In the genomic region with DNA sequence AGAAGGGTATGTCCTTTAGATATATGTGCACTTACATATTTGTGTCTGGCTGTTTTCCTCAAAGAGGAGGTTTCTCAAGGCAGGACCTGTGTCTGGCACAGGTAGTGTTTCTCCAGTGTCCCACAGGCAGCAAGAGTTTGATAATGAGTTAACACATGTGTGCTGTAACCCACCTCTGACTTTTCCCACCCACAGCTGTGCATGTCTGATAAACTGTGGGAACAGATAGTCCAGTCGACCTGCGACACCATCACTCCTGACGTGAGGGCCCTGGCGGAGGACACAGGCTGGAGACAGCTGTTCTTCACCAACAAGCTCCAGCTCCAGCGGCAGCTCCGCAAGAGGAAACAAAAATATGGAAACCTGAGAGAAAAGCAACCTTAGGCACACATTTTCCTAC, we compare ENCODE assay signal across 20 cellular contexts. TPM values are rescaled to one million over a fixed set of nuclear protein-coding genes. Genes with fewer than 3 reads are reported as not detected.
DNase-seq lines count a peak whose midpoint lies in the region; ATAC-seq, FAIRE-seq and TF ChIP-seq lines count a peak whose summit lies in the region.
"Had no signal": no experiment of that assay in that cellular context is flagged by ENCODE, and none has a peak within 500 bp of the region (broad histone marks: within the 10 kb centered on the region; RNA-seq: fewer than 3 reads in every experiment).

No MANE protein-coding gene starts in this region.

- no peak overlapping the region; the same call in 1 of the 2 replicates for H3K14ac ChIP-seq in IMR-90 (replicated peaks; ENCODE audit: low read depth, low read length)
- H3K14ac ChIP-seq in mesenchymal stem cell (ENCODE audit: low read length in 2 of 2), result no peak overlapping the region

- BruUV-seq in IMR-90 (replicated peaks; lab: Mats Ljungman, UMichigan), result no TSS peak

- peak overlapping the region; percentile 80 for H2BK120ac ChIP-seq in IMR-90 (ENCODE audit: low read depth, low read length)
- H2BK120ac ChIP-seq in mesenchymal stem cell (ENCODE audit: low read depth, low read length), result no peak overlapping the region

- no peak overlapping the region for H2AFZ ChIP-seq in IMR-90 (replicated peaks; ENCODE audit: low read length, poor library complexity)
- no peak overlapping the region for H2AFZ ChIP-seq in mesenchymal stem cell (ENCODE audit: low read depth, low read length)
- H2AFZ ChIP-seq: GM23248 had no signal

- peak overlapping the region; percentile 54 for H2BK20ac ChIP-seq in IMR-90 (ENCODE audit: low read depth, low read length)

- no peaks in the 10 kb centered on the region; the same call in 1 of the 2 replicates for H4K20me1 ChIP-seq in IMR-90 (ENCODE audit: insufficient read depth, low read length)
- H4K20me1 ChIP-seq: BLaER1 had no signal

- H4K8ac ChIP-seq in IMR-90 (ENCODE audit: low read depth in 2 of 2, low read length in 2 of 2) (no peak overlapping the region; a peak in 1 of 4 replicates), mesenchymal stem cell (ENCODE audit: low read length) (no peak overlapping the region)

- H4K5ac ChIP-seq in IMR-90 (ENCODE audit: low read depth, low read length), result no peak overlapping the region; the same call in 1 of the 2 replicates

- H3K4me3 ChIP-seq in IMR-90 (ENCODE audit: insufficient read depth, low read depth, low read length) (no peak overlapping the region), bronchial epithelial cell (ENCODE audit: low read depth, low read length) (no peak overlapping the region), mesenchymal stem cell (ENCODE audit: insufficient read depth in 1 of 2, low read depth in 1 of 2, low read length in 2 of 2) (no peak overlapping the region)
- H3K4me3 ChIP-seq: BLaER1, GM23248, HAP-1 had no signal

- H4K91ac ChIP-seq in IMR-90 (ENCODE audit: insufficient read depth, low read depth, low read length) (peak overlapping the region; percentile 72), mesenchymal stem cell (ENCODE audit: low read length) (no peak overlapping the region)

- H3K9ac ChIP-seq in IMR-90 (ENCODE audit: low read depth, low read length), result no peak overlapping the region
- no peak overlapping the region for H3K9ac ChIP-seq in mesenchymal stem cell (ENCODE audit: low read length)
- H3K9ac ChIP-seq: BLaER1, GM23248 had no signal

- intact Hi-C loops in IMR-90 (cut with micrococcal nuclease) (no loop called here), left cardiac atrium (cut with DNase I) (no loop called here)

- H3K27me3 ChIP-seq in IMR-90 (ENCODE audit: control insufficient read depth, insufficient read depth, low read length) (no peaks in the 10 kb centered on the region), bronchial epithelial cell (ENCODE audit: control insufficient read depth, insufficient read depth, low read length) (no peaks in the 10 kb centered on the region), mesenchymal stem cell (ENCODE audit: control insufficient read depth in 1 of 2, insufficient read depth in 1 of 2, low read length in 2 of 2) (no peaks in the 10 kb centered on the region)
- H3K27me3 ChIP-seq: BLaER1 had no signal

- peaks cover 16% of the 10 kb centered on the region for H3K9me1 ChIP-seq in IMR-90 (ENCODE audit: insufficient read depth, low read length)

- CTCF ChIA-PET in IMR-90 (lab: Yijun Ruan, JAX), result no interaction called here

- dilution Hi-C loops in IMR-90 (cut with HindIII; ENCODE audit: low sequenced_read_pairs, unreplicated experiment), result no loop called here

- H3K23ac ChIP-seq in IMR-90 (ENCODE audit: low read depth, low read length), result no peak overlapping the region
- H3K23ac ChIP-seq in mesenchymal stem cell (ENCODE audit: low read length in 2 of 2), result no peak overlapping the region

- in situ Hi-C loops in IMR-90 (cut with MboI; ENCODE audit: low sequenced_read_pairs), result loop anchor here (25.0 kb wide), 1 partner anchor 802 kb away; no protein-coding TSS in a partner anchor

- H3K36me3 ChIP-seq in IMR-90 (ENCODE audit: control insufficient read depth, insufficient read depth, low read length), result no peaks in the 10 kb centered on the region
- H3K36me3 ChIP-seq in bronchial epithelial cell (ENCODE audit: control insufficient read depth, insufficient read depth, low read length), result no peaks in the 10 kb centered on the region
- no peaks in the 10 kb centered on the region for H3K36me3 ChIP-seq in mesenchymal stem cell (ENCODE audit: control insufficient read depth in 1 of 2, insufficient read depth in 2 of 2, low read depth in 1 of 2, low read length in 2 of 2)
- H3K36me3 ChIP-seq: BLaER1, HAP-1 had no signal

- TF ChIP-seq POLR2A in IMR-90 (IDR thresholded peaks at IDR 0.05; ENCODE audit: low read depth, low read length), result no peak

- H3K27ac ChIP-seq in IMR-90 (ENCODE audit: insufficient read depth, low read length) (peak overlapping the region; percentile 32; the same call in 1 of the 2 replicates), mesenchymal stem cell (ENCODE audit: low read length, poor library complexity, severe bottlenecking) (no peak overlapping the region)
- H3K27ac ChIP-seq: BLaER1, GM23248 had no signal

- H3K4me2 ChIP-seq in IMR-90 (ENCODE audit: low read depth, low read length), result no peak overlapping the region
- H3K4me2 ChIP-seq in mesenchymal stem cell (ENCODE audit: low read length, poor library complexity, severe bottlenecking), result no peak overlapping the region
- H3K4me2 ChIP-seq: BLaER1 had no signal

- H3K18ac ChIP-seq in IMR-90 (ENCODE audit: low read depth, low read length) (peak overlapping the region; percentile 74; the same call in 1 of the 2 replicates), mesenchymal stem cell (ENCODE audit: low read depth in 1 of 2, low read length in 2 of 2) (no peak overlapping the region)

- H2BK15ac ChIP-seq in IMR-90 (ENCODE audit: low read depth, low read length) (peak overlapping the region; percentile 34; the same call in 2 of the 3 replicates), mesenchymal stem cell (ENCODE audit: low read depth, poor library complexity, severe bottlenecking) (no peak overlapping the region)

- H2AK5ac ChIP-seq in IMR-90 (ENCODE audit: low read depth, low read length), result peak overlapping the region; percentile 43; the same call in 1 of the 2 replicates
- no peak overlapping the region for H2AK5ac ChIP-seq in mesenchymal stem cell (ENCODE audit: low read length, severe bottlenecking)

- FAIRE-seq in bronchial epithelial cell (lab: Jason Lieb, UNC), result peak; percentile 7
- FAIRE-seq: G401.6, GM12892, GM18507 had no signal

- no peak overlapping the region for H3K56ac ChIP-seq in IMR-90 (ENCODE audit: extremely low read depth, insufficient read depth, low read length)

- no peaks in the 10 kb centered on the region for H3K9me3 ChIP-seq in IMR-90 (ENCODE audit: control insufficient read depth, insufficient read depth, low read length)
- no peaks in the 10 kb centered on the region for H3K9me3 ChIP-seq in mesenchymal stem cell (ENCODE audit: control insufficient read depth, low read length)
- H3K9me3 ChIP-seq: BLaER1, HAP-1 had no signal

- H3K4me1 ChIP-seq in IMR-90 (ENCODE audit: control insufficient read depth, insufficient read depth, low read length), result peaks cover 15% of the 10 kb centered on the region
- peaks cover 3% of the 10 kb centered on the region for H3K4me1 ChIP-seq in mesenchymal stem cell (ENCODE audit: control insufficient read depth, insufficient read depth, low read depth, low read length)
- H3K4me1 ChIP-seq: BLaER1 had no signal

- no peak for ATAC-seq in IMR-90 (ENCODE audit: low read depth)
- no peak for ATAC-seq in HG03095 (IDR thresholded peaks at IDR 0.05; ENCODE audit: unreplicated experiment)
- ATAC-seq in left cardiac atrium, result no peak

- no peak overlapping the region for H2BK5ac ChIP-seq in IMR-90 (ENCODE audit: low read depth, low read length, poor library complexity, severe bottlenecking)
- H2BK5ac ChIP-seq in mesenchymal stem cell (ENCODE audit: low read depth, low read length, poor library complexity, severe bottlenecking), result peak overlapping the region; percentile 50

- no peak overlapping the region for H2AK9ac ChIP-seq in IMR-90 (replicated peaks; ENCODE audit: low read depth, low read length, poor library complexity)

- TF ChIP-seq CTCF in IMR-90 (conservative IDR thresholded peaks at IDR 0.05; ENCODE audit: low read depth, low read length), result no peak
- TF ChIP-seq CTCF in bronchial epithelial cell (IDR thresholded peaks at IDR 0.05; ENCODE audit: insufficient read depth, low read length, severe bottlenecking), result no peak

- H3K79me1 ChIP-seq in IMR-90 (ENCODE audit: low read depth in 1 of 2, low read length in 2 of 2), result no peaks in the 10 kb centered on the region
- H3K79me1 ChIP-seq in mesenchymal stem cell (replicated peaks; ENCODE audit: low read length, poor library complexity, severe bottlenecking), result no peaks in the 10 kb centered on the region

- POLR2A ChIA-PET in IMR-90 (lab: Charles Lee; ENCODE audit: unreplicated experiment), result no interaction called here

- H2BK12ac ChIP-seq in mesenchymal stem cell (ENCODE audit: low read length in 2 of 2), result peak overlapping the region in 1 of 2 experiments; percentile 35

- H3K4ac ChIP-seq in IMR-90 (ENCODE audit: low read depth, low read length) (peak overlapping the region; percentile 88), mesenchymal stem cell (ENCODE audit: low read depth in 1 of 2, low read length in 2 of 2) (no peak overlapping the region)

- no peak for DNase-seq in IMR-90
- DNase-seq in bronchial epithelial cell (ENCODE audit: low read depth), result no peak
- peak; percentile 33 for DNase-seq in mesenchymal stem cell
- no peak for DNase-seq in left cardiac atrium
- no peak for DNase-seq in putamen (ENCODE audit: low spot score)
- no peak for DNase-seq in inferior parietal cortex (ENCODE audit: extremely low spot score)
- DNase-seq: 8988T; CD8-positive, alpha-beta memory T cell; COR-L47; DMS 273 treated with DMSO at 0.1 percent for 48 hours; DMS53; DND-41; GM23248 had no signal

- no CpG with 5 or more reads among the region's 6 CpGs for WGBS in IMR-90 (ENCODE audit: extremely low coverage in 2 of 2, insufficient read length in 1 of 2), 2 experiments
- WGBS in mesenchymal stem cell, result 94% methylated on average over 6 of the region's 6 CpGs

- TF ChIP-seq RAD21 in IMR-90 (IDR thresholded peaks at IDR 0.05; ENCODE audit: low read length), result no peak

TF ChIP-seq in IMR-90, 13 proteins besides CTCF, POLR2A, EP300 and RAD21 (continues in another document):
- TF ChIP-seq MAZ (IDR thresholded peaks at IDR 0.05; ENCODE audit: borderline replicate concordance, low read depth, low read length), result no peak
- TF ChIP-seq CEBPB (IDR thresholded peaks at IDR 0.05; ENCODE audit: low read depth, low read length), result no peak
- no peak for TF ChIP-seq RFX5 (IDR thresholded peaks at IDR 0.05; ENCODE audit: low read depth, low read length)
- TF ChIP-seq BHLHE40 (IDR thresholded peaks at IDR 0.05; ENCODE audit: low read depth, low read length), result no peak
- TF ChIP-seq MXI1 (IDR thresholded peaks at IDR 0.05; ENCODE audit: borderline replicate concordance, low read depth, low read length), result no peak
- TF ChIP-seq NFE2L2 (IDR thresholded peaks at IDR 0.05; ENCODE audit: low read depth, low read length), result no peak

RNA-seq across cellular contexts. Expression of a gene that starts 58.2 kb away (rescaled TPM):
- total RNA-seq in IMR-90 (2012; rRNA removed), result 0.56 and 0.90 TPM in 2 replicates
- polyA plus RNA-seq in IMR-90 (2012; rRNA removed), result 0.49 and 0.79 TPM in 2 replicates
- 0.22 and 0.38 TPM in 2 replicates for polyA plus RNA-seq in IMR-90 (2012; cell fraction: cytosol; rRNA removed)
- 0.26 and 0.33 TPM in 2 replicates for polyA plus RNA-seq in IMR-90 (2012; cell fraction: nucleus; rRNA removed; ENCODE audit: low replicate concordance)
- 2.4 and 5.4 TPM in 2 replicates for total RNA-seq in bronchial epithelial cell
- polyA plus RNA-seq in mesenchymal stem cell (2013, experiment 1 of 2), result 2.2 TPM
- 2.3 TPM for polyA plus RNA-seq in mesenchymal stem cell (2013, experiment 2 of 2)
- total RNA-seq in left cardiac atrium, result 1 to 10 TPM; 2.0 to 3.1 TPM
- total RNA-seq: GM23248 had no signal
- polyA plus RNA-seq: CD14-positive monocyte, GM23248 had no signal
